Comparison of ENCODE assay signal across 1 cellular context in genomic region chr4:186569533-186570192, GRCh38.
TF ChIP-seq lines count a peak whose summit lies in the region.

No MANE protein-coding gene starts in this region.

TF ChIP-seq in neural cell, 6 proteins besides CTCF, POLR2A, EP300 and RAD21 (continued from another document):
- no peak for TF ChIP-seq REST (IDR thresholded peaks at IDR 0.05; ENCODE audit: borderline replicate concordance)
- no peak for TF ChIP-seq EZH2 (IDR thresholded peaks at IDR 0.05; ENCODE audit: borderline replicate concordance, insufficient read depth, low read length, poor library complexity, severe bottlenecking)
- no peak for TF ChIP-seq TAF1 (IDR thresholded peaks at IDR 0.05; ENCODE audit: low read depth)
- no peak for TF ChIP-seq SMC3 (conservative IDR thresholded peaks at IDR 0.05; ENCODE audit: poor library complexity)
- TF ChIP-seq MXI1 (conservative IDR thresholded peaks at IDR 0.05; ENCODE audit: poor library complexity, severe bottlenecking) = no peak
TF ChIP-seq in neural cell: peak in this region for 0.
